ENCODE assay signal across 19 cellular contexts in genomic region chr14:96260341-96260821, GRCh38. TPM values are rescaled to one million over a fixed set of nuclear protein-coding genes. Genes with fewer than 3 reads are reported as not detected.
DNase-seq lines count a peak whose midpoint lies in the region; ATAC-seq, FAIRE-seq and TF ChIP-seq lines count a peak whose summit lies in the region.
"Had no signal": no experiment of that assay in that cellular context is flagged by ENCODE, and none has a peak within 500 bp of the region (broad histone marks: within the 10 kb centered on the region; RNA-seq: fewer than 3 reads in every experiment).

No MANE protein-coding gene starts in this region.

- TF ChIP-seq RAD21 in A549 (conservative IDR thresholded peaks at IDR 0.05 in 1 of 2, IDR thresholded peaks at IDR 0.05 in 1 of 2), result no peak

- TF ChIP-seq CTCF in A549 (IDR thresholded peaks at IDR 0.05), result no peak
- TF ChIP-seq CTCF in fibroblast of villous mesenchyme (IDR thresholded peaks at IDR 0.05; ENCODE audit: insufficient read depth, low read depth, low read length), result no peak

- peaks cover 30% of the 10 kb centered on the region for H3K4me1 ChIP-seq in A549
- peaks cover 22% of the 10 kb centered on the region for H3K4me1 ChIP-seq in SJCRH30
- H3K4me1 ChIP-seq: BLaER1, parathyroid adenoma, spleen had no signal

- H3K9me3 ChIP-seq in A549 (peaks cover 8% of the 10 kb centered on the region), SJCRH30 (replicated peaks) (peaks cover 5% of the 10 kb centered on the region; the same call in 1 of the 2 replicates)
- H3K9me3 ChIP-seq: breast epithelium, spleen, stomach had no signal

- peak overlapping the region; percentile 57 for H3K4me2 ChIP-seq in A549
- H3K4me2 ChIP-seq: BLaER1 had no signal

- FAIRE-seq in A549 (lab: Jason Lieb, UNC), result no peak

- H3K27me3 ChIP-seq in SJCRH30, result no peaks in the 10 kb centered on the region
- H3K27me3 ChIP-seq: BLaER1, breast epithelium had no signal

- H3K4me3 ChIP-seq in A549, result no peak overlapping the region
- no peak overlapping the region for H3K4me3 ChIP-seq in SJCRH30
- H3K4me3 ChIP-seq in fibroblast of villous mesenchyme (ENCODE audit: low read depth, low read length), result no peak overlapping the region
- H3K4me3 ChIP-seq: BLaER1, breast epithelium, spleen, stomach had no signal

- no peak for DNase-seq in A549 (ENCODE audit: low read depth in 1 of 2, low spot score in 1 of 2)
- peak; percentile 73 for DNase-seq in GM03348 (ENCODE audit: low spot score)
- peak; percentile 43 to 62 for DNase-seq in SJCRH30
- peak; percentile 96 for DNase-seq in fibroblast of villous mesenchyme (ENCODE audit: low read depth)
- DNase-seq in germinal center (ENCODE audit: low spot score), result no peak
- DNase-seq in NCI-H524 treated with DMSO at 0.1 percent for 48 hours (lab: John Stamatoyannopoulos, UW), result no peak
- DNase-seq in cortex of kidney (lab: John Stamatoyannopoulos, UW), result no peak
- DNase-seq: activated naive CD4-positive, alpha-beta T cell treated with anti-CD3 and anti-CD28 coated beads, Interleukin-2, amount 10 ng/mL, durations not matched to agents 7 days and 5 days; effector memory CD4-positive, alpha-beta T cell; head of caudate nucleus; kidney glomerular epithelial cell; NCI-H1930; spleen; stomach; WERI-Rb-1 had no signal

- no peaks in the 10 kb centered on the region for H3K36me3 ChIP-seq in SJCRH30
- H3K36me3 ChIP-seq: BLaER1, breast epithelium, spleen, stomach, WERI-Rb-1 had no signal

- WGBS in A549 (ENCODE audit: missing lambda C conversion rate), result 5% methylated on average over 2 of the region's 2 CpGs

- POLR2A ChIA-PET in A549 (lab: Yijun Ruan, JAX), result interaction anchor here (1.1 kb wide), 1 partner anchor 14 kb away, joined by 4 read pairs; no protein-coding TSS in a partner anchor

- ATAC-seq in A549, result peak; percentile 47 to 66; a peak in 5 of 6 replicates
- ATAC-seq in GM18870 (IDR thresholded peaks at IDR 0.05; ENCODE audit: unreplicated experiment), result no peak

- no peak for TF ChIP-seq POLR2A in A549 (IDR thresholded peaks at IDR 0.05; ENCODE audit: low read length)

- TF ChIP-seq EP300 in A549 (IDR thresholded peaks at IDR 0.05), result peak; percentile 63 to 71; a peak in 3 of 5 replicates

- peak overlapping the region; percentile 62 to 64; a peak in 5 of 6 replicates for H3K27ac ChIP-seq in A549
- H3K27ac ChIP-seq in SJCRH30, result peak overlapping the region; percentile 78
- H3K27ac ChIP-seq: BLaER1, breast epithelium, parathyroid adenoma, spleen, stomach, WERI-Rb-1 had no signal

- CTCF ChIA-PET in A549 (lab: Yijun Ruan, JAX), result interaction anchor here (1.2 to 7.0 kb wide), 4 partner anchors 14 to 162 kb away, joined by 4 to 65 read pairs (median 20); no protein-coding TSS in a partner anchor

TF ChIP-seq in A549, 52 proteins besides CTCF, POLR2A, EP300 and RAD21:
- TF ChIP-seq JUN (IDR thresholded peaks at IDR 0.05) (peak; percentile 41 to 76; a peak in 3 of 5 replicates), RFX5 (IDR thresholded peaks at IDR 0.05) (no peak), FOSL2 (IDR thresholded peaks at IDR 0.05) (no peak), FOSL2 (CRISPR knock-in tag; IDR thresholded peaks at IDR 0.05) (peak; percentile 21; the same call in 1 of the 2 replicates), JUNB (IDR thresholded peaks at IDR 0.05) (peak; percentile 69; the same call in 1 of the 2 replicates), CEBPB (IDR thresholded peaks at IDR 0.05) (peak; percentile 55 to 92; a peak in 3 of 4 replicates), GATA3 (IDR thresholded peaks at IDR 0.05; ENCODE audit: borderline replicate concordance) (peak; percentile 20; the same call in 1 of the 2 replicates), HDAC2 (IDR thresholded peaks at IDR 0.05) (no peak), USF2 (IDR thresholded peaks at IDR 0.05) (no peak)
- TF ChIP-seq, protein P1, sequence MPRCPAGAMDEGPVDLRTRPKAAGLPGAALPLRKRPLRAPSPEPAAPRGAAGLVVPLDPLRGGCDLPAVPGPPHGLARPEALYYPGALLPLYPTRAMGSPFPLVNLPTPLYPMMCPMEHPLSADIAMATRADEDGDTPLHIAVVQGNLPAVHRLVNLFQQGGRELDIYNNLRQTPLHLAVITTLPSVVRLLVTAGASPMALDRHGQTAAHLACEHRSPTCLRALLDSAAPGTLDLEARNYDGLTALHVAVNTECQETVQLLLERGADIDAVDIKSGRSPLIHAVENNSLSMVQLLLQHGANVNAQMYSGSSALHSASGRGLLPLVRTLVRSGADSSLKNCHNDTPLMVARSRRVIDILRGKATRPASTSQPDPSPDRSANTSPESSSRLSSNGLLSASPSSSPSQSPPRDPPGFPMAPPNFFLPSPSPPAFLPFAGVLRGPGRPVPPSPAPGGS (IDR thresholded peaks at IDR 0.05), result peak; percentile 69; the same call in 1 of the 3 replicates
- TF ChIP-seq, protein P2, sequence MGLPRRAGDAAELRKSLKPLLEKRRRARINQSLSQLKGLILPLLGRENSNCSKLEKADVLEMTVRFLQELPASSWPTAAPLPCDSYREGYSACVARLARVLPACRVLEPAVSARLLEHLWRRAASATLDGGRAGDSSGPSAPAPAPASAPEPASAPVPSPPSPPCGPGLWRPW (IDR thresholded peaks at IDR 0.05), result peak; percentile 91
TF ChIP-seq in A549: peak in this region for 7.

RNA-seq across cellular contexts. Expression of gene BDKRB1, which starts 4.4 kb away (rescaled TPM):
- polyA plus RNA-seq in A549 (2011; rRNA removed) (3.3 and 3.5 TPM in 2 replicates), A549 (2017; fragmentation: RNase III; extraction: RNeasy Plus Mini Kit Qiagen cat#74134 plus additional on column Dnase treatment) (2.6 to 3.3 TPM (median 2.8 TPM) in 3 replicates)
- 1.4 and 2.8 TPM in 2 replicates for polyA plus RNA-seq in A549 (2012; cell fraction: cytosol; rRNA removed)
- 5.9 and 7.0 TPM in 2 replicates for polyA plus RNA-seq in A549 (2012; cell fraction: nucleus; rRNA removed)
- polyA minus RNA-seq in A549 (2011; rRNA and poly(A)+ RNA removed), result 1.7 and 2.5 TPM in 2 replicates
- total RNA-seq in SJCRH30 (2014; rRNA removed; shearing (Covaris generic)), result 2.0 and 2.3 TPM in 2 replicates
- total RNA-seq in fibroblast of villous mesenchyme, result 5.8 and 15.1 TPM in 2 replicates
- total RNA-seq: spleen had no signal

RNA-seq across cellular contexts. Expression of gene BDKRB2, which starts 55.7 kb away (rescaled TPM):
- 21.6 and 26.6 TPM in 2 replicates for polyA plus RNA-seq in A549 (2011; rRNA removed)
- 7.2 and 9.5 TPM in 2 replicates for polyA plus RNA-seq in A549 (2012; cell fraction: cytosol; rRNA removed)
- 11.9 and 13.6 TPM in 2 replicates for polyA plus RNA-seq in A549 (2012; cell fraction: nucleus; rRNA removed)
- polyA plus RNA-seq in A549 (2017; fragmentation: RNase III; extraction: RNeasy Plus Mini Kit Qiagen cat#74134 plus additional on column Dnase treatment), result 12.1 to 19.6 TPM (median 13.9 TPM) in 3 replicates
- 66.9 and 71.1 TPM in 2 replicates for polyA minus RNA-seq in A549 (2011; rRNA and poly(A)+ RNA removed)
- 0.03 TPM in 1 of 2 replicates, not detected in the other for total RNA-seq in SJCRH30 (2014; rRNA removed; shearing (Covaris generic))
- 51.5 and 105 TPM in 2 replicates for total RNA-seq in fibroblast of villous mesenchyme

Comparison
In these comparisons a context has a peak if more than half of its experiments do, and no peak if none do; other contexts are left out.
1. DNase-seq: peak in GM03348 (single experiment), SJCRH30 (2 of 2) and fibroblast of villous mesenchyme (single experiment); none in A549 (0 of 2), germinal center (single experiment), NCI-H524 treated with DMSO at 0.1 percent for 48 hours (single experiment) and cortex of kidney (single experiment).
2. RNA of gene BDKRB2, which starts 55.7 kb away (total RNA-seq): 51.5 to 105 TPM in fibroblast of villous mesenchyme; 0.03 TPM in SJCRH30; every median in the first group is over 10 times any median in the second.